ENCODE assay signal across 19 cellular contexts in the genomic region with DNA sequence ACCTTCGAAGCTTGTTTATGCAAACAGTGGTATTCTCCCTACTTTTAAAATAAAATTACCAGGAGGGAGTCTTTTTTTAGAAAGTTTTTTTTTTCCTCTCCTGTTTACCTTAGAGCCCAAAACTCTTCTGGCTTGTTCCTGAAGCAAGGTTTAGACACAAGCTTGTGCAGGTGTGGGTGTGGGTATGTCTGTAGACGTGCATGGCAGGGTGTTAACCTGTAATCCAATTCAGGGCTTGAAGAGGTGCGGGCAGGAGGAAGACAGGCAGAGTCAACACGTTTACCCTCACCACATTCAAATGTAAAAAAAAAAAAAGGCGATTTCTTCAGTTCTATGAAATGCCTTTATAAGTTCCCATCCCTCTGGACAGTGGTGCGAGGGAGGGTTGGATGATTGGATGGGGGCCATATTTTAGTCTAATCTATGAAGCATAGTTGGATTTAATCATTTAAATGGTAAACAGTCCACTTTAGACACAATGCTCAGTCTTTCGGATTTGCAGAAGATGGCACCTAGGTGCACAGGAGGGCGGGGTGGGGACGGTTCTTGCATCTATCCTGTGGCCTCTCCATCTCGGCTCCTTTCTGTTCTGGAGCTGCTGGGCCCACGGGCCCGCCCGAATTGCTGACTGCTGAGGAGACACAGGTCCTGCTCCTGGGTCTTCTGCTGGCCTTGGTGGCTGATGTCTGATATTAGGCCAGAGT. TPM values are rescaled to one million over a fixed set of nuclear protein-coding genes. Genes with fewer than 3 reads are reported as not detected.
DNase-seq lines count a peak whose midpoint lies in the region; ATAC-seq, FAIRE-seq and TF ChIP-seq lines count a peak whose summit lies in the region.
"Had no signal": no experiment of that assay in that cellular context is flagged by ENCODE, and none has a peak within 500 bp of the region (broad histone marks: within the 10 kb centered on the region; RNA-seq: fewer than 3 reads in every experiment).

No MANE protein-coding gene starts in this region.

- in situ Hi-C loops in HepG2 (cut with HindIII; ENCODE audit: extremely low pct_ligation_motif_present, low pct_unique_long_range_greater_than_20kb), result no loop called here

- H3K27ac ChIP-seq in left ventricle myocardium inferior (replicated peaks) (peak overlapping the region; percentile 84), HepG2 (ENCODE audit: extremely low read length, insufficient read depth, low read length) (no peak overlapping the region), testis (peak overlapping the region; percentile 8 to 46)

- intact Hi-C loops in left ventricle myocardium inferior (cut with micrococcal nuclease), result no loop called here
- intact Hi-C loops in left cardiac atrium (cut with DNase I), result loop anchor here in 1 of 2 donors (5.0 kb wide), 1 partner anchor 48 kb away; no protein-coding TSS in a partner anchor
- intact Hi-C loops in HepG2 (cut with micrococcal nuclease; ENCODE audit: unreplicated experiment), result no loop called here
- intact Hi-C loops in testis (cut with DNase I; ENCODE audit: low total_unique reads), result no loop called here

- H3K9me3 Mint-ChIP-seq in activated T-helper 17 cell treated with anti-CD3 and anti-CD28 coated beads, Interleukin-2, amount 50 U/mL, for 72 hours, result no peaks in the 10 kb centered on the region
- H3K9me3 Mint-ChIP-seq in stimulated activated naive CD8-positive, alpha-beta T cell treated with anti-CD3 and anti-CD28 coated beads, Interleukin-15, amount 100 ng/mL, for 72 hours, result no peaks in the 10 kb centered on the region

- H3K79me2 ChIP-seq in HepG2 (ENCODE audit: insufficient read depth, low read length), result no peaks in the 10 kb centered on the region

- H3K36me3 ChIP-seq in left ventricle myocardium inferior, result no peaks in the 10 kb centered on the region
- H3K36me3 ChIP-seq in HepG2 (replicated peaks in 1 of 2; ENCODE audit: control insufficient read depth in 1 of 2, insufficient read depth in 2 of 2, low read length in 2 of 2), result no peaks in the 10 kb centered on the region
- H3K36me3 ChIP-seq in testis (ENCODE audit: low read depth, missing control alignments), result no peaks in the 10 kb centered on the region
- H3K36me3 ChIP-seq: MG63 had no signal

- TF ChIP-seq POLR2A in HepG2 (IDR thresholded peaks at IDR 0.05; ENCODE audit: insufficient read depth in 1 of 2, low read depth in 2 of 2, low read length in 2 of 2) (no peak), testis (IDR thresholded peaks at IDR 0.05) (no peak)

- TF ChIP-seq RAD21 in HepG2 (CRISPR knock-in tag; IDR thresholded peaks at IDR 0.05), result no peak

- H3K4me3 ChIP-seq in left ventricle myocardium inferior, result no peak overlapping the region
- no peak overlapping the region for H3K4me3 ChIP-seq in HepG2 (replicated peaks in 1 of 3; ENCODE audit: insufficient read depth in 1 of 3, low read depth in 2 of 3, low read length in 3 of 3)
- no peak overlapping the region for H3K4me3 ChIP-seq in testis
- H3K4me3 ChIP-seq: MG63 had no signal

- WGBS in HepG2 (ENCODE audit: low lambda C conversion rate), result 54% methylated on average over 13 of the region's 13 CpGs
- WGBS in testis, 2 donors, result 76 to 89% methylated on average over 13 of the region's 13 CpGs

- CTCF ChIA-PET in HepG2 (lab: Yijun Ruan, JAX; ENCODE audit: low intra/inter-chr PET ratio, low total read pairs), result no interaction called here

- POLR2A ChIA-PET in HepG2 (lab: Yijun Ruan, JAX), result no interaction called here

- TF ChIP-seq CTCF in left ventricle myocardium inferior (IDR thresholded peaks at IDR 0.05; ENCODE audit: borderline replicate concordance) (no peak), HepG2 (CRISPR knock-in tag; IDR thresholded peaks at IDR 0.05) (no peak), testis (IDR thresholded peaks at IDR 0.05) (no peak)

- no peak for TF ChIP-seq EP300 in HepG2 (IDR thresholded peaks at IDR 0.05; ENCODE audit: low read depth in 2 of 2, low read length in 2 of 2)
- TF ChIP-seq EP300 in HepG2 (CRISPR knock-in tag; IDR thresholded peaks at IDR 0.05; ENCODE audit: borderline replicate concordance), result no peak

- no peaks in the 10 kb centered on the region for H4K20me1 ChIP-seq in HepG2 (ENCODE audit: insufficient read depth, low read length)

- H3K27me3 ChIP-seq in left ventricle myocardium inferior (ENCODE audit: low read depth) (no peaks in the 10 kb centered on the region), HepG2 (ENCODE audit: control insufficient read depth in 1 of 2, insufficient read depth in 2 of 2, low read length in 2 of 2) (peaks cover 2 to 18% of the 10 kb centered on the region in 2 experiments), testis (no peaks in the 10 kb centered on the region)
- H3K27me3 ChIP-seq: MG63 had no signal

- BruUV-seq in HepG2 (replicated peaks; lab: Mats Ljungman, UMichigan), result no TSS peak

- H3K4me2 ChIP-seq in HepG2 (ENCODE audit: low read depth, low read length), result peak overlapping the region; percentile 65; the same call in 1 of the 2 replicates

- H3K27me3 Mint-ChIP-seq in activated T-helper 17 cell treated with anti-CD3 and anti-CD28 coated beads, Interleukin-2, amount 50 U/mL, for 72 hours, result no peaks in the 10 kb centered on the region
- no peaks in the 10 kb centered on the region for H3K27me3 Mint-ChIP-seq in stimulated activated naive CD8-positive, alpha-beta T cell treated with anti-CD3 and anti-CD28 coated beads, Interleukin-15, amount 100 ng/mL, for 72 hours

- FAIRE-seq in HepG2 (lab: Jason Lieb, UNC), result no peak
- FAIRE-seq: G401.6, RCC 7860 had no signal

- H3K4me3 Mint-ChIP-seq in activated T-helper 17 cell treated with anti-CD3 and anti-CD28 coated beads, Interleukin-2, amount 50 U/mL, for 72 hours, result peak overlapping the region; percentile 77
- H3K4me3 Mint-ChIP-seq in stimulated activated naive CD8-positive, alpha-beta T cell treated with anti-CD3 and anti-CD28 coated beads, Interleukin-15, amount 100 ng/mL, for 72 hours, result no peak overlapping the region

- DNase-seq in left ventricle myocardium inferior (no peak), left cardiac atrium (no peak), HepG2 (ENCODE audit: low spot score) (no peak), testis (no peak), iPS-NIHi11 (ENCODE audit: low spot score) (no peak)
- DNase-seq in stimulated activated naive CD8-positive, alpha-beta T cell treated with anti-CD3 and anti-CD28 coated beads, Interleukin-15, amount 100 ng/mL, for 72 hours, result no peak
- DNase-seq: AML-193, GOT3, MG63, NCI-H1105, NCI-H1694 treated with DMSO at 0.1 percent for 48 hours, NCI-H69, SHP77 had no signal

- H3K4me1 Mint-ChIP-seq in activated T-helper 17 cell treated with anti-CD3 and anti-CD28 coated beads, Interleukin-2, amount 50 U/mL, for 72 hours, result peaks cover 48% of the 10 kb centered on the region
- peaks cover 71% of the 10 kb centered on the region for H3K4me1 Mint-ChIP-seq in stimulated activated naive CD8-positive, alpha-beta T cell treated with anti-CD3 and anti-CD28 coated beads, Interleukin-15, amount 100 ng/mL, for 72 hours

- H3K9ac ChIP-seq in HepG2 (ENCODE audit: insufficient read depth, low read depth, low read length), result no peak overlapping the region

- H3K4me1 ChIP-seq in left ventricle myocardium inferior, result peaks cover 39% of the 10 kb centered on the region
- peaks cover 46% of the 10 kb centered on the region for H3K4me1 ChIP-seq in HepG2 (ENCODE audit: insufficient read depth, low read length)
- H3K4me1 ChIP-seq in testis, result peaks cover 11% of the 10 kb centered on the region

- H2AFZ ChIP-seq in HepG2 (ENCODE audit: low read length), result no peak overlapping the region

- H3K9me3 ChIP-seq in left ventricle myocardium inferior (replicated peaks) (no peaks in the 10 kb centered on the region), HepG2 (ENCODE audit: low read length) (no peaks in the 10 kb centered on the region), testis (no peaks in the 10 kb centered on the region)
- H3K9me3 ChIP-seq: MG63 had no signal

- no peaks in the 10 kb centered on the region for H3K36me3 Mint-ChIP-seq in activated T-helper 17 cell treated with anti-CD3 and anti-CD28 coated beads, Interleukin-2, amount 50 U/mL, for 72 hours (ENCODE audit: low read depth)

- ATAC-seq in left cardiac atrium (no peak), HepG2 (no peak), GM18861 (IDR thresholded peaks at IDR 0.05; ENCODE audit: unreplicated experiment) (no peak)
- no peak for ATAC-seq in activated T-helper 17 cell treated with anti-CD3 and anti-CD28 coated beads, Interleukin-2, amount 50 U/mL, for 72 hours (replicated peaks)
- no peak for ATAC-seq in stimulated activated naive CD8-positive, alpha-beta T cell treated with anti-CD3 and anti-CD28 coated beads, Interleukin-15, amount 100 ng/mL, for 72 hours
- ATAC-seq: SK-N-SH treated with all-trans-retinoic acid at 6 μM for 48 hours had no signal

- peak overlapping the region; percentile 70 for H3K27ac Mint-ChIP-seq in activated T-helper 17 cell treated with anti-CD3 and anti-CD28 coated beads, Interleukin-2, amount 50 U/mL, for 72 hours
- H3K27ac Mint-ChIP-seq in stimulated activated naive CD8-positive, alpha-beta T cell treated with anti-CD3 and anti-CD28 coated beads, Interleukin-15, amount 100 ng/mL, for 72 hours, result no peak overlapping the region

RNA-seq across cellular contexts. Expression of gene NINJ2, which starts 1.0 kb away (rescaled TPM):
- 4.6 TPM for total RNA-seq in left ventricle myocardium inferior
- total RNA-seq in left cardiac atrium, result 1 to 10 TPM; 5.2 to 7.0 TPM
- 10 to 100 TPM in 1 of 2 donors, 1 to 10 TPM in 1; 9.2 to 19.9 TPM for total RNA-seq in activated T-helper 17 cell treated with anti-CD3 and anti-CD28 coated beads, Interleukin-2, amount 50 U/mL, for 72 hours
- total RNA-seq in HepG2 (2016; rRNA removed; fragmentation: Illumina TruSeq; extraction: Trizol), result 0.62 and 0.94 TPM in 2 replicates
- total RNA-seq in HepG2 (2016; cell fraction: cytosol; rRNA removed; fragmentation: Illumina TruSeq; extraction: Trizol; ENCODE audit: low read depth), result 0.51 TPM in 1 of 2 replicates, not detected in the other
- 0.34 and 0.56 TPM in 2 replicates for total RNA-seq in HepG2 (2016; cell fraction: insoluble cytoplasmic fraction; rRNA removed; fragmentation: Illumina TruSeq; extraction: Trizol)
- total RNA-seq in HepG2 (2016; cell fraction: membrane; rRNA removed; fragmentation: Illumina TruSeq; extraction: Trizol), result 0.31 and 0.34 TPM in 2 replicates
- 1.0 TPM in 1 of 2 replicates, not detected in the other for total RNA-seq in HepG2 (2016; cell fraction: nucleus; rRNA removed; fragmentation: Illumina TruSeq; extraction: Trizol)
- 3.8 and 5.4 TPM in 2 replicates for polyA plus RNA-seq in HepG2 (2011; rRNA removed)
- polyA plus RNA-seq in HepG2 (2011; cell fraction: cytosol; rRNA removed), result 5.5 and 5.9 TPM in 2 replicates
- 3.4 and 3.9 TPM in 2 replicates for polyA plus RNA-seq in HepG2 (2011; cell fraction: nucleus; rRNA removed)
- 4.9 and 6.3 TPM in 2 replicates for polyA plus RNA-seq in HepG2 (2012)
- polyA plus RNA-seq in HepG2 (2016; cell fraction: cytosol; fragmentation: Illumina TruSeq; extraction: Trizol; ENCODE audit: low read depth), result 0.87 and 0.95 TPM in 2 replicates
- 0.94 and 1.3 TPM in 2 replicates for polyA plus RNA-seq in HepG2 (2016; cell fraction: insoluble cytoplasmic fraction; fragmentation: Illumina TruSeq; extraction: Trizol; ENCODE audit: low read depth)
- 0.98 and 1.2 TPM in 2 replicates for polyA plus RNA-seq in HepG2 (2016; cell fraction: membrane; fragmentation: Illumina TruSeq; extraction: Trizol; ENCODE audit: low read depth)
- polyA plus RNA-seq in HepG2 (2016; cell fraction: nucleus; fragmentation: Illumina TruSeq; extraction: Trizol; ENCODE audit: insufficient read depth, low read depth), result 0.83 TPM in 2 replicates
- polyA minus RNA-seq in HepG2 (2011; rRNA and poly(A)+ RNA removed; ENCODE audit: low replicate concordance), result 7.4 and 19.5 TPM in 2 replicates
- 1.1 and 2.0 TPM in 2 replicates for polyA minus RNA-seq in HepG2 (2011; cell fraction: cytosol; rRNA and poly(A)+ RNA removed)
- polyA minus RNA-seq in HepG2 (2011; cell fraction: nucleus; rRNA and poly(A)+ RNA removed), result 0.64 and 1.6 TPM in 2 replicates
- total RNA-seq in testis, result 10 to 100 TPM in 1 of 2 donors, 1 to 10 TPM in 1; 9.2 to 17.3 TPM
- 11.2 TPM for polyA plus RNA-seq in testis (ENCODE audit: insufficient read depth, low read depth, low replicate concordance)
- total RNA-seq: A673 had no signal
